ENCODE assay signal across 20 cellular contexts in the genomic region with DNA sequence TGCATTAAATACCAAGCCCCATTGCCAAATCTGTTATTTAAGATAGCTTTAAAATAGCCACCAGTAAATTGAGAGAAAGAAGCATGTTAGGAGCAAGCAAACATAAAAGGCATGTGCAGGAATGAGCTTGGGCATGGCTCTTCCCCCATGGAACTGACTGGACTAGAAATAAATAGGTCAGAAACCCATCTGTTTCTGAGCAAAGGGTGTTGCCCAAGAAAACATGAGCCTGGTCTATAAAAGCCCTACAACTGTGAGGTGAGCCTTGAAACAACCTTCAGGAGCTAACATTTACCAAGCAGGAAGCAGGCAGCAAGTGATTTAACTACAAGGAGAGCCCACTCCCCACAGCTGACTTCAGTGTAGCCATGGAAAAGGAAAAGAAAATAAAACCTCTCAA.
"Had no signal": no experiment of that assay in that cellular context is flagged by ENCODE, and none has a peak within 500 bp of the region (broad histone marks: within the 10 kb centered on the region; RNA-seq: fewer than 3 reads in every experiment).

No MANE protein-coding gene starts in this region.

- H3K4me1 ChIP-seq: heart right ventricle, lower lobe of right lung, parathyroid adenoma had no signal

- ATAC-seq: activated CD4-positive, alpha-beta T cell treated with anti-CD3 and anti-CD28 coated beads for 36 hours; esophagus mucosa; left cardiac atrium; mucosa of descending colon had no signal

- H3K9me3 ChIP-seq: lower lobe of right lung, thoracic aorta had no signal

- H3K4me3 ChIP-seq: heart right ventricle, lower lobe of right lung, mucosa of descending colon, thoracic aorta had no signal

- H3K36me3 ChIP-seq: heart right ventricle, lower lobe of right lung, thoracic aorta had no signal

- H3K27me3 ChIP-seq: heart right ventricle had no signal

- DNase-seq: activated B cell treated with CpG ODN at 0.5 μM for 24 hours; activated CD4-positive, alpha-beta T cell treated with anti-CD3 and anti-CD28 coated beads for 36 hours; activated CD4-positive, alpha-beta T cell treated with anti-CD3 and anti-CD28 coated beads, Interleukin-2, amount 50 U/mL, for 4 hours; activated naive CD4-positive, alpha-beta T cell treated with Interleukin-2 at 50 U/mL for 16 hours; activated naive CD8-positive, alpha-beta T cell treated with anti-CD3 and anti-CD28 coated beads for 36 hours; activated T-cell treated with anti-CD3 and anti-CD28 coated beads, Interleukin-2, amount 50 U/mL, for 48 hours; effector CD4-positive, alpha-beta T cell; heart right ventricle; islet precursor cell; left cardiac atrium; lower lobe of right lung; mesendoderm; mucosa of descending colon; nephron progenitor cell; stimulated activated CD4-positive, alpha-beta T cell treated with anti-CD3 and anti-CD28 coated beads, Interleukin-2, amount 100 ng/mL, for 48 hours; stimulated activated naive CD4-positive, alpha-beta T cell; T1000 had no signal

- H3K27ac ChIP-seq: heart right ventricle, lower lobe of right lung, parathyroid adenoma, thoracic aorta had no signal
